14 cellular contexts compared by ENCODE assay signal in genomic region chr9:78866228-78867132, GRCh38.
DNase-seq lines count a peak whose midpoint lies in the region; ATAC-seq and TF ChIP-seq lines count a peak whose summit lies in the region.
"Had no signal": no experiment of that assay in that cellular context is flagged by ENCODE, and none has a peak within 500 bp of the region (broad histone marks: within the 10 kb centered on the region; RNA-seq: fewer than 3 reads in every experiment).

No MANE protein-coding gene starts in this region.

- H3K27ac Mint-ChIP-seq in activated CD4-positive, alpha-beta T cell treated with anti-CD3 and anti-CD28 coated beads for 36 hours = no peak overlapping the region
- H3K27ac Mint-ChIP-seq in nephron progenitor cell = no peak overlapping the region
- H3K27ac Mint-ChIP-seq: activated naive CD4-positive, alpha-beta T cell treated with anti-CD3 and anti-CD28 coated beads, Interleukin-2, amount 50 U/mL, for 72 hours had no signal

- POLR2A ChIA-PET in activated CD4-positive, alpha-beta T cell treated with anti-CD3 and anti-CD28 coated beads for 36 hours (lab: Charles Lee) = no interaction called here

- no peak for TF ChIP-seq POLR2A in gastrocnemius medialis (IDR thresholded peaks at IDR 0.05)

- no peaks in the 10 kb centered on the region for H3K27me3 ChIP-seq in gastrocnemius medialis
- H3K27me3 ChIP-seq: BLaER1 had no signal

- no peaks in the 10 kb centered on the region for H3K9me3 Mint-ChIP-seq in activated CD4-positive, alpha-beta T cell treated with anti-CD3 and anti-CD28 coated beads for 36 hours (ENCODE audit: low read depth)
- H3K9me3 Mint-ChIP-seq in nephron progenitor cell = no peaks in the 10 kb centered on the region

- CTCF ChIA-PET in activated CD4-positive, alpha-beta T cell treated with anti-CD3 and anti-CD28 coated beads for 36 hours (lab: Charles Lee) = no interaction called here

- H3K4me3 Mint-ChIP-seq in activated CD4-positive, alpha-beta T cell treated with anti-CD3 and anti-CD28 coated beads for 36 hours = no peak overlapping the region
- no peak overlapping the region for H3K4me3 Mint-ChIP-seq in nephron progenitor cell

- DNase-seq in ACHN = peak; percentile 96
- peak; percentile 17 for DNase-seq in HK-2 (ENCODE audit: unreplicated experiment)
- peak; percentile 87 for DNase-seq in amniotic epithelial cell (ENCODE audit: low read depth)
- DNase-seq in iris pigment epithelial cell (ENCODE audit: low read depth) = peak; percentile 89
- no peak for DNase-seq in gastrocnemius medialis
- no peak for DNase-seq in activated CD4-positive, alpha-beta T cell treated with anti-CD3 and anti-CD28 coated beads for 36 hours
- DNase-seq in nephron progenitor cell = no peak
- DNase-seq: activated CD4-positive, alpha-beta T cell treated with anti-CD3 and anti-CD28 coated beads, Interleukin-2, amount 50 U/mL, for 48 hours; left colon had no signal

- H3K4me1 ChIP-seq in gastrocnemius medialis = no peaks in the 10 kb centered on the region
- H3K4me1 ChIP-seq: BLaER1, parathyroid adenoma had no signal

- H3K9me3 ChIP-seq in gastrocnemius medialis = no peaks in the 10 kb centered on the region
- H3K9me3 ChIP-seq: BLaER1 had no signal

- H3K36me3 Mint-ChIP-seq in activated CD4-positive, alpha-beta T cell treated with anti-CD3 and anti-CD28 coated beads for 36 hours (ENCODE audit: low read depth) = no peaks in the 10 kb centered on the region
- no peaks in the 10 kb centered on the region for H3K36me3 Mint-ChIP-seq in nephron progenitor cell (ENCODE audit: low read depth)
- H3K36me3 Mint-ChIP-seq: activated naive CD4-positive, alpha-beta T cell treated with anti-CD3 and anti-CD28 coated beads, Interleukin-2, amount 50 U/mL, for 72 hours had no signal

- in situ Hi-C loops in ACHN (cut with HindIII; ENCODE audit: low pct_ligation_motif_present, low pct_unique_long_range_greater_than_20kb, low sequenced_read_pairs) (no loop called here), gastrocnemius medialis (cut with MboI; ENCODE audit: low sequenced_read_pairs in 4 of 4) (no loop called here)

- H3K4me1 Mint-ChIP-seq in activated CD4-positive, alpha-beta T cell treated with anti-CD3 and anti-CD28 coated beads for 36 hours = no peaks in the 10 kb centered on the region
- H3K4me1 Mint-ChIP-seq in nephron progenitor cell = no peaks in the 10 kb centered on the region

- H3K27me3 Mint-ChIP-seq in activated CD4-positive, alpha-beta T cell treated with anti-CD3 and anti-CD28 coated beads for 36 hours = no peaks in the 10 kb centered on the region
- no peaks in the 10 kb centered on the region for H3K27me3 Mint-ChIP-seq in nephron progenitor cell (ENCODE audit: low read depth, poor library complexity)

- H3K27ac ChIP-seq in gastrocnemius medialis = no peak overlapping the region
- H3K27ac ChIP-seq: BLaER1, parathyroid adenoma, SK-N-MC had no signal

- H3K4me3 ChIP-seq in gastrocnemius medialis = no peak overlapping the region
- H3K4me3 ChIP-seq: BLaER1, SK-N-MC had no signal

- intact Hi-C loops in gastrocnemius medialis (cut with DNase I; ENCODE audit: low total_unique reads) = no loop called here
- intact Hi-C loops in activated CD4-positive, alpha-beta T cell treated with anti-CD3 and anti-CD28 coated beads for 36 hours (cut with DNase I, micrococcal nuclease) = no loop called here

- no peaks in the 10 kb centered on the region for H3K36me3 ChIP-seq in gastrocnemius medialis
- H3K36me3 ChIP-seq: BLaER1 had no signal

- no peak for ATAC-seq in gastrocnemius medialis
- no peak for ATAC-seq in HG03378 (IDR thresholded peaks at IDR 0.05; ENCODE audit: unreplicated experiment)
- ATAC-seq in activated CD4-positive, alpha-beta T cell treated with anti-CD3 and anti-CD28 coated beads for 36 hours = no peak
- ATAC-seq: activated naive CD4-positive, alpha-beta T cell treated with anti-CD3 and anti-CD28 coated beads, Interleukin-2, amount 50 U/mL, for 72 hours; left colon had no signal

- no peak for TF ChIP-seq CTCF in gastrocnemius medialis (IDR thresholded peaks at IDR 0.05 in 4 of 5, conservative IDR thresholded peaks at IDR 0.05 in 1 of 5)
- TF ChIP-seq CTCF in nephron progenitor cell (IDR thresholded peaks at IDR 0.05) = no peak

Comparison
In these comparisons a context has a peak if more than half of its experiments do, and no peak if none do; other contexts are left out.
1. DNase-seq: peak in ACHN (single experiment), HK-2 (single experiment), amniotic epithelial cell (single experiment) and iris pigment epithelial cell (single experiment); none in gastrocnemius medialis (0 of 2), activated CD4-positive, alpha-beta T cell treated with anti-CD3 and anti-CD28 coated beads for 36 hours (single experiment) and nephron progenitor cell (single experiment).